8 cellular contexts compared by ENCODE assay signal in genomic region chr20:5658897-5659296, GRCh38. TPM values are rescaled to one million over a fixed set of nuclear protein-coding genes. Genes with fewer than 3 reads are reported as not detected.
DNase-seq lines count a peak whose midpoint lies in the region; ATAC-seq and TF ChIP-seq lines count a peak whose summit lies in the region.

No MANE protein-coding gene starts in this region.

- no peak for ATAC-seq in GM21515 (IDR thresholded peaks at IDR 0.05; ENCODE audit: unreplicated experiment)

- H3K9me3 ChIP-seq in endodermal cell (ENCODE audit: control insufficient read depth, low read length): no peaks in the 10 kb centered on the region

- H3K27ac ChIP-seq in endodermal cell (ENCODE audit: low read depth, low read length) (peak overlapping the region; percentile 77), temporal lobe (ENCODE audit: low read depth, low read length) (peak overlapping the region; percentile 51)

- H3K9me3 Mint-ChIP-seq in endodermal cell: no peaks in the 10 kb centered on the region

- WGBS in endodermal cell (ENCODE audit: insufficient coverage in 1 of 2, insufficient read length in 1 of 2), 2 experiments: 87 to 89% methylated on average over 2 to 4 of the region's 4 CpGs

- H3K36me3 Mint-ChIP-seq in endodermal cell (ENCODE audit: low read depth): no peaks in the 10 kb centered on the region

- H3K9ac ChIP-seq in endodermal cell (ENCODE audit: extremely low read depth, low read length, poor library complexity, severe bottlenecking): no peak overlapping the region

- no peak overlapping the region for H3K27ac Mint-ChIP-seq in endodermal cell

- H3K4me3 Mint-ChIP-seq in endodermal cell: no peak overlapping the region

- no peaks in the 10 kb centered on the region for H3K4me1 ChIP-seq in endodermal cell (ENCODE audit: control insufficient read depth, insufficient read depth, low read length)

- H3K36me3 ChIP-seq in GM06990 (ENCODE audit: control insufficient read depth, insufficient read depth, low read length): no peaks in the 10 kb centered on the region
- H3K36me3 ChIP-seq in endodermal cell (ENCODE audit: control insufficient read depth, insufficient read depth, low read length): no peaks in the 10 kb centered on the region

- in situ Hi-C loops in KBM-7 (cut with MboI; ENCODE audit: low pct_unique_long_range_greater_than_20kb, low sequenced_read_pairs): no loop called here

- no peaks in the 10 kb centered on the region for H3K4me1 Mint-ChIP-seq in endodermal cell

- TF ChIP-seq CTCF in GM06990 (IDR thresholded peaks at IDR 0.05; ENCODE audit: insufficient read depth, low read length, poor library complexity, severe bottlenecking) (no peak), endodermal cell (conservative IDR thresholded peaks at IDR 0.05) (no peak)

- H3K27me3 ChIP-seq in GM06990 (replicated peaks; ENCODE audit: control insufficient read depth, insufficient read depth, low read length) (no peaks in the 10 kb centered on the region), endodermal cell (ENCODE audit: control insufficient read depth, insufficient read depth, low read length, poor library complexity, severe bottlenecking) (no peaks in the 10 kb centered on the region)

- H3K4me3 ChIP-seq in GM06990 (replicated peaks; ENCODE audit: low read depth, low read length): no peak overlapping the region
- H3K4me3 ChIP-seq in endodermal cell (ENCODE audit: low read length): no peak overlapping the region

- DNase-seq in GM06990 (ENCODE audit: extremely low read depth, insufficient read length): peak; percentile 54
- DNase-seq in KBM-7: peak; percentile 70
- DNase-seq in activated CD4-positive, alpha-beta T cell treated with anti-CD3 and anti-CD28 coated beads for 1 hour: peak; percentile 33
- DNase-seq in endodermal cell: no peak
- peak; percentile 62 for DNase-seq in mucosa of gallbladder (ENCODE audit: low spot score)
- DNase-seq in 8988T: no peak

- H3K27me3 Mint-ChIP-seq in endodermal cell (ENCODE audit: insufficient read depth): no peaks in the 10 kb centered on the region

RNA-seq across cellular contexts. Expression of gene GPCPD1, which starts 48.1 kb away (rescaled TPM):
- 10 to 100 TPM; 19.9 to 28.5 TPM for total RNA-seq in endodermal cell
- 26.7 TPM for polyA plus RNA-seq in endodermal cell (2013, experiment 1 of 2)
- polyA plus RNA-seq in endodermal cell (2013, experiment 2 of 2): 22.1 TPM
- 28.2 TPM for total RNA-seq in mucosa of gallbladder
- 44.5 TPM for total RNA-seq in temporal lobe

Comparison
In these comparisons a context has a peak if more than half of its experiments do, and no peak if none do; other contexts are left out.
1. DNase-seq: peak in GM06990 (single experiment), KBM-7 (single experiment), activated CD4-positive, alpha-beta T cell treated with anti-CD3 and anti-CD28 coated beads for 1 hour (single experiment) and mucosa of gallbladder (single experiment); none in endodermal cell (single experiment) and 8988T (single experiment).